1 cellular context compared by ENCODE assay signal in the genomic region with DNA sequence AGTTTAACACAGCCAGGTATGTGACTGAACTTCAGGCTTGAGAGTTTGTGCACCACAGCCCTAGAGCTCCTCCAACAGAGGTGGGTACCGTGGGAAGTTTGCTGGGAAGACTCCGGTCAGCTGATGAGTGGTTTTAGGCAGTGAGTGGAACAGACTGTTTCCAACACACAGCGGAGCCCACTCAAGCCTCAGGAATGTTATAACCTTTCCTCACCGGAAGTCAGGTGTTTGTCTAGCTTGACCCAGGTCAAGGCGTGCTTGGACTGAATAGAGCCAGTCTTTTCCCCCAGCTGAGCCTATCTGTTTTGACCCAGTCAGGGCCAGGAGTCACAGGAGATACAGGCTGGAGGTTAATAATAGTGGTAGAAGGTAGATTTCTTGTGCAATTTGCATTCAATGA.
A peak's percentile ranks its signal among the peaks of the same experiment; 100 is the strongest.
TF ChIP-seq lines count a peak whose summit lies in the region.

No MANE protein-coding gene starts in this region.

TF ChIP-seq in HepG2, 621 proteins besides CTCF, POLR2A, EP300 and RAD21 (continued from another document and continues in another):
- TF ChIP-seq, protein P1, sequence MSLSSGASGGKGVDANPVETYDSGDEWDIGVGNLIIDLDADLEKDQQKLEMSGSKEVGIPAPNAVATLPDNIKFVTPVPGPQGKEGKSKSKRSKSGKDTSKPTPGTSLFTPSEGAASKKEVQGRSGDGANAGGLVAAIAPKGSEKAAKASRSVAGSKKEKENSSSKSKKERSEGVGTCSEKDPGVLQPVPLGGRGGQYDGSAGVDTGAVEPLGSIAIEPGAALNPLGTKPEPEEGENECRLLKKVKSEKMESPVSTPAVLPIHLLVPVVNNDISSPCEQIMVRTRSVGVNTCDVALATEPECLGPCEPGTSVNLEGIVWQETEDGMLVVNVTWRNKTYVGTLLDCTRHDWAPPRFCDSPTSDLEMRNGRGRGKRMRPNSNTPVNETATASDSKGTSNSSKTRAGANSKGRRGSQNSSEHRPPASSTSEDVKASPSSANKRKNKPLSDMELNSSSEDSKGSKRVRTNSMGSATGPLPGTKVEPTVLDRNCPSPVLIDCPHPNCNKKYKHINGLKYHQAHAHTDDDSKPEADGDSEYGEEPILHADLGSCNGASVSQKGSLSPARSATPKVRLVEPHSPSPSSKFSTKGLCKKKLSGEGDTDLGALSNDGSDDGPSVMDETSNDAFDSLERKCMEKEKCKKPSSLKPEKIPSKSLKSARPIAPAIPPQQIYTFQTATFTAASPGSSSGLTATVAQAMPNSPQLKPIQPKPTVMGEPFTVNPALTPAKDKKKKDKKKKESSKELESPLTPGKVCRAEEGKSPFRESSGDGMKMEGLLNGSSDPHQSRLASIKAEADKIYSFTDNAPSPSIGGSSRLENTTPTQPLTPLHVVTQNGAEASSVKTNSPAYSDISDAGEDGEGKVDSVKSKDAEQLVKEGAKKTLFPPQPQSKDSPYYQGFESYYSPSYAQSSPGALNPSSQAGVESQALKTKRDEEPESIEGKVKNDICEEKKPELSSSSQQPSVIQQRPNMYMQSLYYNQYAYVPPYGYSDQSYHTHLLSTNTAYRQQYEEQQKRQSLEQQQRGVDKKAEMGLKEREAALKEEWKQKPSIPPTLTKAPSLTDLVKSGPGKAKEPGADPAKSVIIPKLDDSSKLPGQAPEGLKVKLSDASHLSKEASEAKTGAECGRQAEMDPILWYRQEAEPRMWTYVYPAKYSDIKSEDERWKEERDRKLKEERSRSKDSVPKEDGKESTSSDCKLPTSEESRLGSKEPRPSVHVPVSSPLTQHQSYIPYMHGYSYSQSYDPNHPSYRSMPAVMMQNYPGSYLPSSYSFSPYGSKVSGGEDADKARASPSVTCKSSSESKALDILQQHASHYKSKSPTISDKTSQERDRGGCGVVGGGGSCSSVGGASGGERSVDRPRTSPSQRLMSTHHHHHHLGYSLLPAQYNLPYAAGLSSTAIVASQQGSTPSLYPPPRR (CRISPR knock-in tag; IDR thresholded peaks at IDR 0.05; ENCODE audit: borderline replicate concordance) = peak; percentile 91
- no peak for TF ChIP-seq ZNF205 (CRISPR knock-in tag; IDR thresholded peaks at IDR 0.05)
- TF ChIP-seq, protein P2, sequence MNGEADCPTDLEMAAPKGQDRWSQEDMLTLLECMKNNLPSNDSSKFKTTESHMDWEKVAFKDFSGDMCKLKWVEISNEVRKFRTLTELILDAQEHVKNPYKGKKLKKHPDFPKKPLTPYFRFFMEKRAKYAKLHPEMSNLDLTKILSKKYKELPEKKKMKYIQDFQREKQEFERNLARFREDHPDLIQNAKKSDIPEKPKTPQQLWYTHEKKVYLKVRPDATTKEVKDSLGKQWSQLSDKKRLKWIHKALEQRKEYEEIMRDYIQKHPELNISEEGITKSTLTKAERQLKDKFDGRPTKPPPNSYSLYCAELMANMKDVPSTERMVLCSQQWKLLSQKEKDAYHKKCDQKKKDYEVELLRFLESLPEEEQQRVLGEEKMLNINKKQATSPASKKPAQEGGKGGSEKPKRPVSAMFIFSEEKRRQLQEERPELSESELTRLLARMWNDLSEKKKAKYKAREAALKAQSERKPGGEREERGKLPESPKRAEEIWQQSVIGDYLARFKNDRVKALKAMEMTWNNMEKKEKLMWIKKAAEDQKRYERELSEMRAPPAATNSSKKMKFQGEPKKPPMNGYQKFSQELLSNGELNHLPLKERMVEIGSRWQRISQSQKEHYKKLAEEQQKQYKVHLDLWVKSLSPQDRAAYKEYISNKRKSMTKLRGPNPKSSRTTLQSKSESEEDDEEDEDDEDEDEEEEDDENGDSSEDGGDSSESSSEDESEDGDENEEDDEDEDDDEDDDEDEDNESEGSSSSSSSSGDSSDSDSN (CRISPR knock-in tag; IDR thresholded peaks at IDR 0.05) = peak; percentile 43; the same call in 1 of the 2 replicates
- TF ChIP-seq ZNF777 (CRISPR knock-in tag; IDR thresholded peaks at IDR 0.05) = no peak
- TF ChIP-seq, protein P3, sequence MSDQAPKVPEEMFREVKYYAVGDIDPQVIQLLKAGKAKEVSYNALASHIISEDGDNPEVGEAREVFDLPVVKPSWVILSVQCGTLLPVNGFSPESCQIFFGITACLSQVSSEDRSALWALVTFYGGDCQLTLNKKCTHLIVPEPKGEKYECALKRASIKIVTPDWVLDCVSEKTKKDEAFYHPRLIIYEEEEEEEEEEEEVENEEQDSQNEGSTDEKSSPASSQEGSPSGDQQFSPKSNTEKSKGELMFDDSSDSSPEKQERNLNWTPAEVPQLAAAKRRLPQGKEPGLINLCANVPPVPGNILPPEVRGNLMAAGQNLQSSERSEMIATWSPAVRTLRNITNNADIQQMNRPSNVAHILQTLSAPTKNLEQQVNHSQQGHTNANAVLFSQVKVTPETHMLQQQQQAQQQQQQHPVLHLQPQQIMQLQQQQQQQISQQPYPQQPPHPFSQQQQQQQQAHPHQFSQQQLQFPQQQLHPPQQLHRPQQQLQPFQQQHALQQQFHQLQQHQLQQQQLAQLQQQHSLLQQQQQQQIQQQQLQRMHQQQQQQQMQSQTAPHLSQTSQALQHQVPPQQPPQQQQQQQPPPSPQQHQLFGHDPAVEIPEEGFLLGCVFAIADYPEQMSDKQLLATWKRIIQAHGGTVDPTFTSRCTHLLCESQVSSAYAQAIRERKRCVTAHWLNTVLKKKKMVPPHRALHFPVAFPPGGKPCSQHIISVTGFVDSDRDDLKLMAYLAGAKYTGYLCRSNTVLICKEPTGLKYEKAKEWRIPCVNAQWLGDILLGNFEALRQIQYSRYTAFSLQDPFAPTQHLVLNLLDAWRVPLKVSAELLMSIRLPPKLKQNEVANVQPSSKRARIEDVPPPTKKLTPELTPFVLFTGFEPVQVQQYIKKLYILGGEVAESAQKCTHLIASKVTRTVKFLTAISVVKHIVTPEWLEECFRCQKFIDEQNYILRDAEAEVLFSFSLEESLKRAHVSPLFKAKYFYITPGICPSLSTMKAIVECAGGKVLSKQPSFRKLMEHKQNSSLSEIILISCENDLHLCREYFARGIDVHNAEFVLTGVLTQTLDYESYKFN (CRISPR knock-in tag; conservative IDR thresholded peaks at IDR 0.05) = peak; percentile 93
- TF ChIP-seq MEIS2 (CRISPR knock-in tag; IDR thresholded peaks at IDR 0.05) = peak; percentile 50; the same call in 1 of the 2 replicates
- TF ChIP-seq, protein P4, sequence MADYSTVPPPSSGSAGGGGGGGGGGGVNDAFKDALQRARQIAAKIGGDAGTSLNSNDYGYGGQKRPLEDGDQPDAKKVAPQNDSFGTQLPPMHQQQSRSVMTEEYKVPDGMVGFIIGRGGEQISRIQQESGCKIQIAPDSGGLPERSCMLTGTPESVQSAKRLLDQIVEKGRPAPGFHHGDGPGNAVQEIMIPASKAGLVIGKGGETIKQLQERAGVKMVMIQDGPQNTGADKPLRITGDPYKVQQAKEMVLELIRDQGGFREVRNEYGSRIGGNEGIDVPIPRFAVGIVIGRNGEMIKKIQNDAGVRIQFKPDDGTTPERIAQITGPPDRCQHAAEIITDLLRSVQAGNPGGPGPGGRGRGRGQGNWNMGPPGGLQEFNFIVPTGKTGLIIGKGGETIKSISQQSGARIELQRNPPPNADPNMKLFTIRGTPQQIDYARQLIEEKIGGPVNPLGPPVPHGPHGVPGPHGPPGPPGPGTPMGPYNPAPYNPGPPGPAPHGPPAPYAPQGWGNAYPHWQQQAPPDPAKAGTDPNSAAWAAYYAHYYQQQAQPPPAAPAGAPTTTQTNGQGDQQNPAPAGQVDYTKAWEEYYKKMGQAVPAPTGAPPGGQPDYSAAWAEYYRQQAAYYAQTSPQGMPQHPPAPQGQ (CRISPR knock-in tag; IDR thresholded peaks at IDR 0.05; ENCODE audit: borderline replicate concordance) = no peak
- TF ChIP-seq, protein P5, sequence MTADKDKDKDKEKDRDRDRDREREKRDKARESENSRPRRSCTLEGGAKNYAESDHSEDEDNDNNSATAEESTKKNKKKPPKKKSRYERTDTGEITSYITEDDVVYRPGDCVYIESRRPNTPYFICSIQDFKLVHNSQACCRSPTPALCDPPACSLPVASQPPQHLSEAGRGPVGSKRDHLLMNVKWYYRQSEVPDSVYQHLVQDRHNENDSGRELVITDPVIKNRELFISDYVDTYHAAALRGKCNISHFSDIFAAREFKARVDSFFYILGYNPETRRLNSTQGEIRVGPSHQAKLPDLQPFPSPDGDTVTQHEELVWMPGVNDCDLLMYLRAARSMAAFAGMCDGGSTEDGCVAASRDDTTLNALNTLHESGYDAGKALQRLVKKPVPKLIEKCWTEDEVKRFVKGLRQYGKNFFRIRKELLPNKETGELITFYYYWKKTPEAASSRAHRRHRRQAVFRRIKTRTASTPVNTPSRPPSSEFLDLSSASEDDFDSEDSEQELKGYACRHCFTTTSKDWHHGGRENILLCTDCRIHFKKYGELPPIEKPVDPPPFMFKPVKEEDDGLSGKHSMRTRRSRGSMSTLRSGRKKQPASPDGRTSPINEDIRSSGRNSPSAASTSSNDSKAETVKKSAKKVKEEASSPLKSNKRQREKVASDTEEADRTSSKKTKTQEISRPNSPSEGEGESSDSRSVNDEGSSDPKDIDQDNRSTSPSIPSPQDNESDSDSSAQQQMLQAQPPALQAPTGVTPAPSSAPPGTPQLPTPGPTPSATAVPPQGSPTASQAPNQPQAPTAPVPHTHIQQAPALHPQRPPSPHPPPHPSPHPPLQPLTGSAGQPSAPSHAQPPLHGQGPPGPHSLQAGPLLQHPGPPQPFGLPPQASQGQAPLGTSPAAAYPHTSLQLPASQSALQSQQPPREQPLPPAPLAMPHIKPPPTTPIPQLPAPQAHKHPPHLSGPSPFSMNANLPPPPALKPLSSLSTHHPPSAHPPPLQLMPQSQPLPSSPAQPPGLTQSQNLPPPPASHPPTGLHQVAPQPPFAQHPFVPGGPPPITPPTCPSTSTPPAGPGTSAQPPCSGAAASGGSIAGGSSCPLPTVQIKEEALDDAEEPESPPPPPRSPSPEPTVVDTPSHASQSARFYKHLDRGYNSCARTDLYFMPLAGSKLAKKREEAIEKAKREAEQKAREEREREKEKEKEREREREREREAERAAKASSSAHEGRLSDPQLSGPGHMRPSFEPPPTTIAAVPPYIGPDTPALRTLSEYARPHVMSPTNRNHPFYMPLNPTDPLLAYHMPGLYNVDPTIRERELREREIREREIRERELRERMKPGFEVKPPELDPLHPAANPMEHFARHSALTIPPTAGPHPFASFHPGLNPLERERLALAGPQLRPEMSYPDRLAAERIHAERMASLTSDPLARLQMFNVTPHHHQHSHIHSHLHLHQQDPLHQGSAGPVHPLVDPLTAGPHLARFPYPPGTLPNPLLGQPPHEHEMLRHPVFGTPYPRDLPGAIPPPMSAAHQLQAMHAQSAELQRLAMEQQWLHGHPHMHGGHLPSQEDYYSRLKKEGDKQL (CRISPR knock-in tag; IDR thresholded peaks at IDR 0.05; ENCODE audit: low read depth) = peak; percentile 65
- TF ChIP-seq, protein P6, sequence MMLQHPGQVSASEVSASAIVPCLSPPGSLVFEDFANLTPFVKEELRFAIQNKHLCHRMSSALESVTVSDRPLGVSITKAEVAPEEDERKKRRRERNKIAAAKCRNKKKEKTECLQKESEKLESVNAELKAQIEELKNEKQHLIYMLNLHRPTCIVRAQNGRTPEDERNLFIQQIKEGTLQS (CRISPR knock-in tag; IDR thresholded peaks at IDR 0.05) = peak; percentile 96
- TF ChIP-seq, protein P7, sequence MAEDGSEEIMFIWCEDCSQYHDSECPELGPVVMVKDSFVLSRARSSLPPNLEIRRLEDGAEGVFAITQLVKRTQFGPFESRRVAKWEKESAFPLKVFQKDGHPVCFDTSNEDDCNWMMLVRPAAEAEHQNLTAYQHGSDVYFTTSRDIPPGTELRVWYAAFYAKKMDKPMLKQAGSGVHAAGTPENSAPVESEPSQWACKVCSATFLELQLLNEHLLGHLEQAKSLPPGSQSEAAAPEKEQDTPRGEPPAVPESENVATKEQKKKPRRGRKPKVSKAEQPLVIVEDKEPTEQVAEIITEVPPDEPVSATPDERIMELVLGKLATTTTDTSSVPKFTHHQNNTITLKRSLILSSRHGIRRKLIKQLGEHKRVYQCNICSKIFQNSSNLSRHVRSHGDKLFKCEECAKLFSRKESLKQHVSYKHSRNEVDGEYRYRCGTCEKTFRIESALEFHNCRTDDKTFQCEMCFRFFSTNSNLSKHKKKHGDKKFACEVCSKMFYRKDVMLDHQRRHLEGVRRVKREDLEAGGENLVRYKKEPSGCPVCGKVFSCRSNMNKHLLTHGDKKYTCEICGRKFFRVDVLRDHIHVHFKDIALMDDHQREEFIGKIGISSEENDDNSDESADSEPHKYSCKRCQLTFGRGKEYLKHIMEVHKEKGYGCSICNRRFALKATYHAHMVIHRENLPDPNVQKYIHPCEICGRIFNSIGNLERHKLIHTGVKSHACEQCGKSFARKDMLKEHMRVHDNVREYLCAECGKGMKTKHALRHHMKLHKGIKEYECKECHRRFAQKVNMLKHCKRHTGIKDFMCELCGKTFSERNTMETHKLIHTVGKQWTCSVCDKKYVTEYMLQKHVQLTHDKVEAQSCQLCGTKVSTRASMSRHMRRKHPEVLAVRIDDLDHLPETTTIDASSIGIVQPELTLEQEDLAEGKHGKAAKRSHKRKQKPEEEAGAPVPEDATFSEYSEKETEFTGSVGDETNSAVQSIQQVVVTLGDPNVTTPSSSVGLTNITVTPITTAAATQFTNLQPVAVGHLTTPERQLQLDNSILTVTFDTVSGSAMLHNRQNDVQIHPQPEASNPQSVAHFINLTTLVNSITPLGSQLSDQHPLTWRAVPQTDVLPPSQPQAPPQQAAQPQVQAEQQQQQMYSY (CRISPR knock-in tag; IDR thresholded peaks at IDR 0.05) = peak; percentile 67; the same call in 1 of the 2 replicates
- TF ChIP-seq, protein P8, sequence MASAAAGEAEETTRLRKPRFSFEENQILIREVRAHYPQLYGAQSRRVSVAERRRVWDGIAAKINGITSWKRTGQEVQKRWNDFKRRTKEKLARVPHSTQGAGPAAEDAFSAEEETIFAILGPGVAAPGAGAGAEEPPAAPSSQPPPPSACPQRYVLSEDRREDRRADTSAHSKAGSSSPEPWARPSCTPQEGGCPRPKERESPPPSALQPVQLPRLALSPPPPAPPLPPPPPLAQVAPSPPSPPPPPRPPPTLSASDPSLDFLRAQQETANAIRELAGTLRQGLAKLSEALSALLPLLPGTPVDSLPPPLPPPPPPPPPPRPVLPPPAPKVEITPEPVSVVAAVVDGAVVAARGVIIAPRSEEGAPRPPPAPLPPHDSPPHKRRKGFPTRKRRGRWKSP (CRISPR knock-in tag; IDR thresholded peaks at IDR 0.05) = no peak
- TF ChIP-seq JUNB (CRISPR knock-in tag; IDR thresholded peaks at IDR 0.05; ENCODE audit: borderline replicate concordance) = peak; percentile 92
- no peak for TF ChIP-seq FOXM1 (CRISPR knock-in tag; IDR thresholded peaks at IDR 0.05)
- TF ChIP-seq SIN3B (IDR thresholded peaks at IDR 0.05; ENCODE audit: low read length) = no peak
- no peak for TF ChIP-seq ZNF180 (CRISPR knock-in tag; IDR thresholded peaks at IDR 0.05; ENCODE audit: borderline replicate concordance, low read depth)
- peak; percentile 91; the same call in 1 of the 2 replicates for TF ChIP-seq TARDBP (CRISPR knock-in tag; IDR thresholded peaks at IDR 0.05)
- TF ChIP-seq ISL2 (CRISPR knock-in tag; IDR thresholded peaks at IDR 0.05) = peak; percentile 83
- no peak for TF ChIP-seq KDM6A (CRISPR knock-in tag; IDR thresholded peaks at IDR 0.05; ENCODE audit: low read depth)
- no peak for TF ChIP-seq ZNF615 (CRISPR knock-in tag; IDR thresholded peaks at IDR 0.05; ENCODE audit: borderline replicate concordance)
- TF ChIP-seq ETV5 (CRISPR knock-in tag; IDR thresholded peaks at IDR 0.05; ENCODE audit: borderline replicate concordance) = peak; percentile 100
